19 cellular contexts compared by ENCODE assay signal in the genomic region with DNA sequence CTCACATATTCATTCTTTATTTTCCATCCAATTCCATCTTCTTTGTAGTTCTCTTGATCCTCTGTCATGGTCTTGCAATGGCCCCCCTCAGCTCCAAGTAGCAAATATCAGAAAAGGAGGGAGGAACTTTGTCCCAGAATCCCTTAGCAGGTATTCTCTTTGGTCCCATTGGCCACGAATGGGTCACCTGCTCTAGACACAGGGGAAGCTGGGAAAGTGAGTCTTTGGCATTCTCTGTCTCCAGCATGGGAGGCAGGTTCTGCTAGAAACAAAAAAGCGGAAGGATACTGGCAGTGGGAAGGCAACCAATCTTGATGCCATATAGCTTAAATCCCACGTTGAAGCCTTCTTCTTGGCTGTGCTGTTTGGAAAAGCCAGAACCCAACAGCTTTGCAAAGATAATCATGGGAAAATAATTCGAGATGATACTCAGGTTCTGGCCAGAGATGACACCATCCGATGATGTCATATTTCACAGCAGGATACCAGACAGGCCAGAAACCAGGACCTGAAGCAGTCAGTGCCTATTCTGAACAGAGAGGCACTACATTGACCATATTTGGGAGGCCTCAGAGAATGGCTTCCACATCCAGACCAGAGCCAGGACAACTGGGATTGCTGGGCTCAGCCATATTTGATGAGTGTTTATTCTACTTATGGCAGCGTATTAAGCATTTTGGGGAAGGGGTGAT.
DNase-seq lines count a peak whose midpoint lies in the region; ATAC-seq and TF ChIP-seq lines count a peak whose summit lies in the region.
"Had no signal": no experiment of that assay in that cellular context is flagged by ENCODE, and none has a peak within 500 bp of the region (broad histone marks: within the 10 kb centered on the region; RNA-seq: fewer than 3 reads in every experiment).

No MANE protein-coding gene starts in this region.

- H3K79me2 ChIP-seq in SK-N-SH (ENCODE audit: insufficient read depth), result no peaks in the 10 kb centered on the region

- peaks cover 49% of the 10 kb centered on the region for H3F3A ChIP-seq in SK-N-SH (replicated peaks; ENCODE audit: insufficient read depth)

- H3K9ac ChIP-seq in SK-N-SH, result no peak overlapping the region
- H3K9ac ChIP-seq: BLaER1 had no signal

- no peak overlapping the region for H2AFZ ChIP-seq in SK-N-SH (ENCODE audit: low read depth)

- H3K9me2 ChIP-seq in SK-N-SH, result no peaks in the 10 kb centered on the region

- POLR2A ChIA-PET in SK-N-SH (lab: Yijun Ruan, JAX), result no interaction called here

- no peak overlapping the region for H3K4me2 ChIP-seq in SK-N-SH
- H3K4me2 ChIP-seq: BLaER1 had no signal

- ATAC-seq in SK-N-SH treated with all-trans-retinoic acid at 6 μM for 48 hours, result no peak
- ATAC-seq in GM19467 (IDR thresholded peaks at IDR 0.05; ENCODE audit: unreplicated experiment), result no peak
- no peak for ATAC-seq in GM18498 (IDR thresholded peaks at IDR 0.05; ENCODE audit: unreplicated experiment)
- ATAC-seq: body of pancreas had no signal

- DNase-seq in SK-N-SH, result no peak
- DNase-seq in NCI-H446 treated with DMSO at 0.1 percent for 48 hours (lab: John Stamatoyannopoulos, UW), result peak; percentile 11
- DNase-seq in choroid plexus epithelial cell (ENCODE audit: low read depth), result peak; percentile 84
- no peak for DNase-seq in activated CD8-positive, alpha-beta memory T cell treated with anti-CD3 and anti-CD28 coated beads, Interleukin-2, amount 50 U/mL, for 48 hours
- no peak for DNase-seq in SHP77 treated with DMSO at 0.1 percent for 48 hours (lab: John Stamatoyannopoulos, UW)
- DNase-seq: ACHN; activated CD4-positive, alpha-beta T cell treated with anti-CD3 and anti-CD28 coated beads, Interleukin-2, amount 50 U/mL, for 4 hours; activated CD8-positive, alpha-beta memory T cell treated with anti-CD3 and anti-CD28 coated beads, Interleukin-2, amount 50 U/mL, for 4 hours; activated naive CD8-positive, alpha-beta T cell treated with anti-CD3 and anti-CD28 coated beads for 36 hours; body of pancreas; Caco-2; retina; trophoblast cell had no signal

- H3K9me3 ChIP-seq in SK-N-SH, result 0 out of 2 replicates have a peak, but pooled peaks cover 5% of the 10 kb centered on the region
- H3K9me3 ChIP-seq: body of pancreas, Caco-2 had no signal

- peak overlapping the region in 1 of 2 experiments; percentile 98; a peak in 2 of 4 replicates for H3K27ac ChIP-seq in SK-N-SH (ENCODE audit: low read depth in 2 of 2, low read length in 1 of 2)
- H3K27ac ChIP-seq: BLaER1, body of pancreas, SK-N-MC had no signal

- H3K4me3 ChIP-seq in SK-N-SH (ENCODE audit: low read depth in 2 of 2, low read length in 1 of 2), result no peak overlapping the region
- no peak overlapping the region for H3K4me3 ChIP-seq in choroid plexus epithelial cell (ENCODE audit: low read depth, low read length)
- H3K4me3 ChIP-seq: BLaER1, body of pancreas, esophagus muscularis mucosa, SK-N-MC had no signal

- TF ChIP-seq RAD21 in SK-N-SH (IDR thresholded peaks at IDR 0.05; ENCODE audit: low read length), result no peak

- peaks cover 0 to 40% of the 10 kb centered on the region in 2 experiments; a peak in 2 of 4 replicates for H3K4me1 ChIP-seq in SK-N-SH (ENCODE audit: control insufficient read depth in 1 of 2, insufficient read depth in 2 of 2, low read depth in 1 of 2, low read length in 1 of 2)
- H3K4me1 ChIP-seq: body of pancreas, Caco-2 had no signal

- no peaks in the 10 kb centered on the region for H4K20me1 ChIP-seq in SK-N-SH (ENCODE audit: insufficient read depth)
- H4K20me1 ChIP-seq: BLaER1 had no signal

- no peaks in the 10 kb centered on the region for H3K36me3 ChIP-seq in SK-N-SH (replicated peaks in 1 of 2; ENCODE audit: control insufficient read depth in 1 of 2, insufficient read depth in 2 of 2, low read length in 1 of 2)
- H3K36me3 ChIP-seq: BLaER1, esophagus muscularis mucosa had no signal

- TF ChIP-seq CTCF in SK-N-SH (IDR thresholded peaks at IDR 0.05) (no peak), choroid plexus epithelial cell (conservative IDR thresholded peaks at IDR 0.05; ENCODE audit: low read depth, low read length) (no peak)

- H3K27me3 ChIP-seq in SK-N-SH (ENCODE audit: insufficient read depth), result no peaks in the 10 kb centered on the region
- H3K27me3 ChIP-seq: body of pancreas, esophagus muscularis mucosa had no signal

- CTCF ChIA-PET in SK-N-SH (lab: Yijun Ruan, JAX), result no interaction called here

- 64% methylated on average over 6 of the region's 6 CpGs for WGBS in SK-N-SH (ENCODE audit: low lambda C conversion rate)

- TF ChIP-seq EP300 in SK-N-SH (IDR thresholded peaks at IDR 0.05; ENCODE audit: borderline replicate concordance in 1 of 2, low read depth in 1 of 2, low read length in 1 of 2), result no peak

TF ChIP-seq in SK-N-SH, 30 proteins besides CTCF, POLR2A, EP300 and RAD21:
- TF ChIP-seq, protein P1, sequence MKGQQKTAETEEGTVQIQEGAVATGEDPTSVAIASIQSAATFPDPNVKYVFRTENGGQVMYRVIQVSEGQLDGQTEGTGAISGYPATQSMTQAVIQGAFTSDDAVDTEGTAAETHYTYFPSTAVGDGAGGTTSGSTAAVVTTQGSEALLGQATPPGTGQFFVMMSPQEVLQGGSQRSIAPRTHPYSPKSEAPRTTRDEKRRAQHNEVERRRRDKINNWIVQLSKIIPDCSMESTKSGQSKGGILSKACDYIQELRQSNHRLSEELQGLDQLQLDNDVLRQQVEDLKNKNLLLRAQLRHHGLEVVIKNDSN (IDR thresholded peaks at IDR 0.05; ENCODE audit: borderline replicate concordance, low read depth), result peak; percentile 80
- TF ChIP-seq, protein P2, sequence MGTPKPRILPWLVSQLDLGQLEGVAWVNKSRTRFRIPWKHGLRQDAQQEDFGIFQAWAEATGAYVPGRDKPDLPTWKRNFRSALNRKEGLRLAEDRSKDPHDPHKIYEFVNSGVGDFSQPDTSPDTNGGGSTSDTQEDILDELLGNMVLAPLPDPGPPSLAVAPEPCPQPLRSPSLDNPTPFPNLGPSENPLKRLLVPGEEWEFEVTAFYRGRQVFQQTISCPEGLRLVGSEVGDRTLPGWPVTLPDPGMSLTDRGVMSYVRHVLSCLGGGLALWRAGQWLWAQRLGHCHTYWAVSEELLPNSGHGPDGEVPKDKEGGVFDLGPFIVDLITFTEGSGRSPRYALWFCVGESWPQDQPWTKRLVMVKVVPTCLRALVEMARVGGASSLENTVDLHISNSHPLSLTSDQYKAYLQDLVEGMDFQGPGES (IDR thresholded peaks at IDR 0.05; ENCODE audit: low read depth, low read length), result no peak

TF ChIP-seq in SK-N-SH treated with all-trans-retinoic acid at 6 μM for 48 hours, 23 proteins besides CTCF, POLR2A, EP300 and RAD21:
- no peak for TF ChIP-seq ESRRG (CRISPR knock-in tag; IDR thresholded peaks at IDR 0.05)
- TF ChIP-seq CSDC2 (CRISPR knock-in tag; IDR thresholded peaks at IDR 0.05), result no peak
- TF ChIP-seq, protein P3, sequence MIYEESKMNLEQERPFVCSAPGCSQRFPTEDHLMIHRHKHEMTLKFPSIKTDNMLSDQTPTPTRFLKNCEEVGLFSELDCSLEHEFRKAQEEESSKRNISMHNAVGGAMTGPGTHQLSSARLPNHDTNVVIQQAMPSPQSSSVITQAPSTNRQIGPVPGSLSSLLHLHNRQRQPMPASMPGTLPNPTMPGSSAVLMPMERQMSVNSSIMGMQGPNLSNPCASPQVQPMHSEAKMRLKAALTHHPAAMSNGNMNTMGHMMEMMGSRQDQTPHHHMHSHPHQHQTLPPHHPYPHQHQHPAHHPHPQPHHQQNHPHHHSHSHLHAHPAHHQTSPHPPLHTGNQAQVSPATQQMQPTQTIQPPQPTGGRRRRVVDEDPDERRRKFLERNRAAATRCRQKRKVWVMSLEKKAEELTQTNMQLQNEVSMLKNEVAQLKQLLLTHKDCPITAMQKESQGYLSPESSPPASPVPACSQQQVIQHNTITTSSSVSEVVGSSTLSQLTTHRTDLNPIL (CRISPR knock-in tag; IDR thresholded peaks at IDR 0.05; ENCODE audit: low read depth), result no peak
- TF ChIP-seq, protein P4, sequence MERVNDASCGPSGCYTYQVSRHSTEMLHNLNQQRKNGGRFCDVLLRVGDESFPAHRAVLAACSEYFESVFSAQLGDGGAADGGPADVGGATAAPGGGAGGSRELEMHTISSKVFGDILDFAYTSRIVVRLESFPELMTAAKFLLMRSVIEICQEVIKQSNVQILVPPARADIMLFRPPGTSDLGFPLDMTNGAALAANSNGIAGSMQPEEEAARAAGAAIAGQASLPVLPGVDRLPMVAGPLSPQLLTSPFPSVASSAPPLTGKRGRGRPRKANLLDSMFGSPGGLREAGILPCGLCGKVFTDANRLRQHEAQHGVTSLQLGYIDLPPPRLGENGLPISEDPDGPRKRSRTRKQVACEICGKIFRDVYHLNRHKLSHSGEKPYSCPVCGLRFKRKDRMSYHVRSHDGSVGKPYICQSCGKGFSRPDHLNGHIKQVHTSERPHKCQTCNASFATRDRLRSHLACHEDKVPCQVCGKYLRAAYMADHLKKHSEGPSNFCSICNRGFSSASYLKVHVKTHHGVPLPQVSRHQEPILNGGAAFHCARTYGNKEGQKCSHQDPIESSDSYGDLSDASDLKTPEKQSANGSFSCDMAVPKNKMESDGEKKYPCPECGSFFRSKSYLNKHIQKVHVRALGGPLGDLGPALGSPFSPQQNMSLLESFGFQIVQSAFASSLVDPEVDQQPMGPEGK (CRISPR knock-in tag; IDR thresholded peaks at IDR 0.05; ENCODE audit: borderline replicate concordance), result no peak

Comparison
In these comparisons a context has a peak if more than half of its experiments do, and no peak if none do; other contexts are left out.
1. DNase-seq: peak in NCI-H446 treated with DMSO at 0.1 percent for 48 hours (single experiment) and choroid plexus epithelial cell (single experiment); none in SK-N-SH (single experiment), activated CD8-positive, alpha-beta memory T cell treated with anti-CD3 and anti-CD28 coated beads, Interleukin-2, amount 50 U/mL, for 48 hours (single experiment) and SHP77 treated with DMSO at 0.1 percent for 48 hours (single experiment).